10 cellular contexts compared by ENCODE assay signal in genomic region chr13:97986841-97987240, GRCh38. TPM values are rescaled to one million over a fixed set of nuclear protein-coding genes. Genes with fewer than 3 reads are reported as not detected.
DNase-seq lines count a peak whose midpoint lies in the region; ATAC-seq lines count a peak whose summit lies in the region.
"Had no signal": no experiment of that assay in that cellular context is flagged by ENCODE, and none has a peak within 500 bp of the region (broad histone marks: within the 10 kb centered on the region; RNA-seq: fewer than 3 reads in every experiment).

No MANE protein-coding gene starts in this region.

- H3K27me3 Mint-ChIP-seq in naive B cell: no peaks in the 10 kb centered on the region
- H3K27me3 Mint-ChIP-seq: activated naive CD4-positive, alpha-beta T cell treated with anti-CD3 and anti-CD28 coated beads, Interleukin-2, amount 50 U/mL, for 24 hours had no signal

- H3K9me3 Mint-ChIP-seq in naive B cell: no peaks in the 10 kb centered on the region
- H3K9me3 Mint-ChIP-seq: activated naive CD4-positive, alpha-beta T cell treated with anti-CD3 and anti-CD28 coated beads, Interleukin-2, amount 50 U/mL, for 24 hours had no signal

- peak; percentile 84 for DNase-seq in Karpas-422
- DNase-seq in naive B cell: peak; percentile 31
- no peak for DNase-seq in NCI-H1092 (lab: John Stamatoyannopoulos, UW)
- DNase-seq in effector CD8-positive, alpha-beta T cell (lab: John Stamatoyannopoulos, UW): no peak
- DNase-seq in C1 segment of cervical spinal cord (lab: John Stamatoyannopoulos, UW): no peak
- no peak for DNase-seq in DMS114 treated with DMSO at 0.1 percent for 48 hours (lab: John Stamatoyannopoulos, UW; ENCODE audit: unreplicated experiment)
- DNase-seq: NCI-H1930 had no signal

- H3K27ac Mint-ChIP-seq in naive B cell: peak overlapping the region in 3 of 6 donors; percentile 36 to 57 (median 37)
- H3K27ac Mint-ChIP-seq: activated naive CD4-positive, alpha-beta T cell treated with anti-CD3 and anti-CD28 coated beads, Interleukin-2, amount 50 U/mL, for 24 hours had no signal

- peak overlapping the region in 2 of 8 donors; percentile 26 to 50 for H3K4me3 Mint-ChIP-seq in naive B cell
- H3K4me3 Mint-ChIP-seq: activated naive CD4-positive, alpha-beta T cell treated with anti-CD3 and anti-CD28 coated beads, Interleukin-2, amount 50 U/mL, for 24 hours had no signal

- peaks cover 38% of the 10 kb centered on the region for H3K79me2 ChIP-seq in Karpas-422 (ENCODE audit: low read length)

- H3K9ac ChIP-seq in Karpas-422 (ENCODE audit: low read length): no peak overlapping the region

- peaks cover 56% of the 10 kb centered on the region for H3K36me3 ChIP-seq in Karpas-422 (ENCODE audit: insufficient read depth, low read length)

- no peaks in the 10 kb centered on the region for H4K20me1 ChIP-seq in Karpas-422 (ENCODE audit: insufficient read depth, low read depth, low read length)

- peaks cover 4 to 13% (median 8%) of the 10 kb centered on the region in 3 donors for H3K4me1 Mint-ChIP-seq in naive B cell

- no peak overlapping the region for H3K4me2 ChIP-seq in Karpas-422 (ENCODE audit: low read depth, low read length, poor library complexity, severe bottlenecking)

- no peak overlapping the region for H3K4me3 ChIP-seq in Karpas-422 (ENCODE audit: low read length)

- no peak overlapping the region for H2AFZ ChIP-seq in Karpas-422 (ENCODE audit: low read length)

- H3K4me1 ChIP-seq in Karpas-422 (ENCODE audit: low read length): peaks cover 13% of the 10 kb centered on the region

- H3K27me3 ChIP-seq in Karpas-422 (ENCODE audit: low read length): no peaks in the 10 kb centered on the region

- H3K9me3 ChIP-seq in Karpas-422 (ENCODE audit: low read length): no peaks in the 10 kb centered on the region

- H3K36me3 Mint-ChIP-seq in naive B cell: peaks cover 13 to 17% of the 10 kb centered on the region in 2 donors

- no peak overlapping the region for H3K27ac ChIP-seq in Karpas-422 (ENCODE audit: low read length)

- peak; percentile 94 for ATAC-seq in GM18909 (IDR thresholded peaks at IDR 0.05; ENCODE audit: poor library complexity, unreplicated experiment)
- ATAC-seq in HG02588 (IDR thresholded peaks at IDR 0.05; ENCODE audit: unreplicated experiment): peak; percentile 83
- peak; percentile 86 to 98 for ATAC-seq in naive B cell (ENCODE audit: low read depth in 2 of 2)

- no peaks in the 10 kb centered on the region for H3K9me2 ChIP-seq in Karpas-422 (replicated peaks; ENCODE audit: insufficient read depth, low read length)

RNA-seq across cellular contexts. Expression of gene IPO5, which starts 33.4 kb away (rescaled TPM):
- total RNA-seq in Karpas-422 (2014; rRNA removed; shearing (Covaris generic); ENCODE audit: low replicate concordance): 61.8 and 114 TPM in 2 replicates
- 10 to 100 TPM; 28.1 to 48.7 (median 31.5) TPM for polyA plus RNA-seq in naive B cell (ENCODE audit: low read depth in 6 of 6)

Comparison
In these comparisons a context has a peak if more than half of its experiments do, and no peak if none do; other contexts are left out.
1. DNase-seq: peak in Karpas-422 (single experiment) and naive B cell (single experiment); none in NCI-H1092 (single experiment), effector CD8-positive, alpha-beta T cell (single experiment), C1 segment of cervical spinal cord (0 of 14) and DMS114 treated with DMSO at 0.1 percent for 48 hours (single experiment).
2. Peak in every context shown above with its lines, with median percentiles within 50 percentile points of each other: ATAC-seq.